Comparison of ENCODE assay signal across 9 cellular contexts in genomic region chr5:6583049-6583880, GRCh38. TPM values are rescaled to one million over a fixed set of nuclear protein-coding genes. Genes with fewer than 3 reads are reported as not detected.
A peak's percentile ranks its signal among the peaks of the same experiment; 100 is the strongest.
DNase-seq lines count a peak whose midpoint lies in the region; ATAC-seq and TF ChIP-seq lines count a peak whose summit lies in the region.
"Had no signal": no experiment of that assay in that cellular context is flagged by ENCODE, and none has a peak within 500 bp of the region (broad histone marks: within the 10 kb centered on the region; RNA-seq: fewer than 3 reads in every experiment).

No MANE protein-coding gene starts in this region.

- H3K9me3 ChIP-seq in mammary epithelial cell (replicated peaks; ENCODE audit: insufficient read depth, low read length) (no peaks in the 10 kb centered on the region), stomach smooth muscle (ENCODE audit: control insufficient read depth in 2 of 2, low read length in 2 of 2) (peaks cover 0 to 4% of the 10 kb centered on the region in 2 donors)

- peak overlapping the region; percentile 44 for H2AFZ ChIP-seq in mammary epithelial cell (ENCODE audit: low read depth, low read length)

- no TSS peak for BruUV-seq in mammary epithelial cell (replicated peaks; lab: Mats Ljungman, UMichigan)

- peak overlapping the region; percentile 41 for H3K4me2 ChIP-seq in mammary epithelial cell (ENCODE audit: insufficient read depth, low read depth, low read length)
- H3K4me2 ChIP-seq: BLaER1 had no signal

- dilution Hi-C loops in mammary epithelial cell (cut with HindIII; ENCODE audit: low sequenced_read_pairs): no loop called here

- in situ Hi-C loops in mammary epithelial cell (cut with MboI; ENCODE audit: low sequenced_read_pairs in 2 of 2): loop anchor here in 1 of 2 donors (25.0 kb wide), 1 partner anchor 1096 kb away; no protein-coding TSS in a partner anchor

- H3K4me1 ChIP-seq in mammary epithelial cell (ENCODE audit: insufficient read depth, low read length) (no peaks in the 10 kb centered on the region), stomach smooth muscle (ENCODE audit: control insufficient read depth, insufficient read depth, low read length) (peaks cover 10% of the 10 kb centered on the region)
- H3K4me1 ChIP-seq: BLaER1 had no signal

- H3K9ac ChIP-seq in mammary epithelial cell (ENCODE audit: insufficient read depth, low read length) (no peak overlapping the region), stomach smooth muscle (ENCODE audit: low read length in 2 of 2) (peak overlapping the region; percentile 60 to 65)
- H3K9ac ChIP-seq: BLaER1 had no signal

- H3K27me3 ChIP-seq in mammary epithelial cell (ENCODE audit: insufficient read depth, low read length) (peaks cover 12% of the 10 kb centered on the region), stomach smooth muscle (ENCODE audit: control insufficient read depth in 1 of 2, insufficient read depth in 2 of 2, low read length in 2 of 2) (no peaks in the 10 kb centered on the region)

- intact Hi-C loops in mammary epithelial cell (cut with micrococcal nuclease): no loop called here

- no peak overlapping the region for H3K27ac ChIP-seq in mammary epithelial cell (ENCODE audit: insufficient read depth, low read depth, low read length)
- H3K27ac ChIP-seq in stomach smooth muscle (ENCODE audit: low read length): no peak overlapping the region
- H3K27ac ChIP-seq: BLaER1 had no signal

- no peak for TF ChIP-seq CTCF in mammary epithelial cell (conservative IDR thresholded peaks at IDR 0.05 in 1 of 2, IDR thresholded peaks at IDR 0.05 in 1 of 2; ENCODE audit: extremely low read depth in 1 of 2, insufficient read depth in 1 of 2, low read depth in 1 of 2, low read length in 2 of 2)

- WGBS in mammary epithelial cell (ENCODE audit: low coverage, missing lambda C conversion rate): 69% methylated on average over 14 of the region's 85 CpGs

- H3K36me3 ChIP-seq in mammary epithelial cell (ENCODE audit: insufficient read depth, low read length): no peaks in the 10 kb centered on the region
- H3K36me3 ChIP-seq in stomach smooth muscle (ENCODE audit: control insufficient read depth in 2 of 2, insufficient read depth in 2 of 2, low read length in 2 of 2): no peaks in the 10 kb centered on the region
- H3K36me3 ChIP-seq: BLaER1 had no signal

- no peak for ATAC-seq in HG03135 (IDR thresholded peaks at IDR 0.05; ENCODE audit: unreplicated experiment)

- CTCF ChIA-PET in mammary epithelial cell (lab: Charles Lee; ENCODE audit: low non-redundant PET): no interaction called here

- DNase-seq in NCI-H1092 treated with DMSO at 0.1 percent for 48 hours (lab: John Stamatoyannopoulos, UW): peak; percentile 38
- no peak for DNase-seq in NCI-H1092 (lab: John Stamatoyannopoulos, UW)
- peak; percentile 58 for DNase-seq in HuH-7.5 (ENCODE audit: low spot score)
- DNase-seq in mammary epithelial cell: no peak
- DNase-seq in islet precursor cell: peak; percentile 71
- DNase-seq in activated CD4-positive, CD25-positive, alpha-beta regulatory T cell treated with anti-CD3 and anti-CD28 coated beads, Interleukin-2, amount 50 U/mL, for 72 hours: no peak

- H3K79me2 ChIP-seq in mammary epithelial cell (ENCODE audit: insufficient read depth, low read length): no peaks in the 10 kb centered on the region

- H3K4me3 ChIP-seq in mammary epithelial cell (replicated peaks in 1 of 3; ENCODE audit: insufficient read depth in 1 of 3, low read depth in 2 of 3, low read length in 3 of 3) (no peak overlapping the region), stomach smooth muscle (ENCODE audit: low read length in 2 of 2) (peak overlapping the region; percentile 56 to 75)
- H3K4me3 ChIP-seq: BLaER1 had no signal

- H4K20me1 ChIP-seq in mammary epithelial cell (ENCODE audit: insufficient read depth, low read length): no peaks in the 10 kb centered on the region
- H4K20me1 ChIP-seq: BLaER1 had no signal

RNA-seq across cellular contexts. Expression of gene NSUN2, which starts 49.6 kb away (rescaled TPM):
- total RNA-seq in mammary epithelial cell: 10 to 100 TPM; 57.2 to 96.1 TPM
- 83.5 TPM for polyA plus RNA-seq in mammary epithelial cell
- 118 TPM for polyA minus RNA-seq in mammary epithelial cell

RNA-seq across cellular contexts. Expression of gene SRD5A1, which starts 50.0 kb away (rescaled TPM):
- total RNA-seq in mammary epithelial cell: 10 to 100 TPM; 21.8 to 31.8 TPM
- 23.2 TPM for polyA plus RNA-seq in mammary epithelial cell
- polyA minus RNA-seq in mammary epithelial cell: 9.3 TPM

Comparison
In these comparisons a context has a peak if more than half of its experiments do, and no peak if none do; other contexts are left out.
1. DNase-seq: peak in NCI-H1092 treated with DMSO at 0.1 percent for 48 hours (single experiment), HuH-7.5 (single experiment) and islet precursor cell (single experiment); none in NCI-H1092 (single experiment), mammary epithelial cell (single experiment) and activated CD4-positive, CD25-positive, alpha-beta regulatory T cell treated with anti-CD3 and anti-CD28 coated beads, Interleukin-2, amount 50 U/mL, for 72 hours (single experiment).
2. H3K4me3 ChIP-seq: peak in stomach smooth muscle (2 of 2); none in mammary epithelial cell (0 of 3).